Comparison of ENCODE assay signal across 17 cellular contexts in genomic region chr11:126417463-126417862, GRCh38.
DNase-seq lines count a peak whose midpoint lies in the region; ATAC-seq and TF ChIP-seq lines count a peak whose summit lies in the region.
"Had no signal": no experiment of that assay in that cellular context is flagged by ENCODE, and none has a peak within 500 bp of the region (broad histone marks: within the 10 kb centered on the region; RNA-seq: fewer than 3 reads in every experiment).

No MANE protein-coding gene starts in this region.

- WGBS in transverse colon (ENCODE audit: low coverage in 1 of 2), 2 donors, result 48 to 64% methylated on average over 2 of the region's 2 CpGs
- 100% methylated on average over 2 of the region's 2 CpGs for WGBS in mesenchymal stem cell

- BruUV-seq in Caco-2 (replicated peaks; lab: Mats Ljungman, UMichigan), result no TSS peak

- no peak overlapping the region for H2BK5ac ChIP-seq in mesenchymal stem cell (ENCODE audit: low read depth, low read length, poor library complexity, severe bottlenecking)

- DNase-seq in activated naive CD8-positive, alpha-beta T cell treated with anti-CD3 and anti-CD28 coated beads for 36 hours, result no peak
- no peak for DNase-seq in activated naive CD8-positive, alpha-beta T cell treated with anti-CD3 and anti-CD28 coated beads, Interleukin-2, amount 50 U/mL, for 24 hours
- DNase-seq in lower lobe of right lung (no peak), transverse colon (no peak), Caco-2 (no peak), mesenchymal stem cell (no peak), anterior cingulate cortex (lab: John Stamatoyannopoulos, UW) (no peak)
- DNase-seq: activated CD4-positive, alpha-beta T cell treated with anti-CD3 and anti-CD28 coated beads for 48 hours; activated naive CD4-positive, alpha-beta T cell treated with anti-CD3 and anti-CD28 coated beads, Interleukin-2, amount 50 U/mL, for 16 hours; DMS79; Kasumi-1; midbrain; NCI-H748 treated with DMSO at 0.1 percent for 48 hours; stimulated activated CD4-positive, alpha-beta T cell treated with anti-CD3 and anti-CD28 coated beads, Interleukin-2, amount 100 ng/mL, for 24 hours had no signal

- H3K36me3 ChIP-seq in lower lobe of right lung, result peaks cover 9% of the 10 kb centered on the region
- no peaks in the 10 kb centered on the region for H3K36me3 ChIP-seq in transverse colon
- no peaks in the 10 kb centered on the region for H3K36me3 ChIP-seq in Caco-2 (ENCODE audit: control insufficient read depth, insufficient read depth, low read length)
- H3K36me3 ChIP-seq in mesenchymal stem cell (ENCODE audit: control insufficient read depth in 1 of 2, insufficient read depth in 2 of 2, low read depth in 1 of 2, low read length in 2 of 2), result peaks cover 12 to 40% of the 10 kb centered on the region in 2 experiments

- H3K27ac ChIP-seq in lower lobe of right lung (peak overlapping the region; percentile 85), transverse colon (peak overlapping the region; percentile 77 to 86 (median 82)), mesenchymal stem cell (ENCODE audit: low read length, poor library complexity, severe bottlenecking) (no peak overlapping the region)

- H3K4ac ChIP-seq in mesenchymal stem cell (ENCODE audit: low read depth in 1 of 2, low read length in 2 of 2), result no peak overlapping the region

- H3K9me3 Mint-ChIP-seq in activated naive CD8-positive, alpha-beta T cell (ENCODE audit: low read depth), result no peaks in the 10 kb centered on the region
- H3K9me3 Mint-ChIP-seq in activated naive CD8-positive, alpha-beta T cell treated with anti-CD3 and anti-CD28 coated beads for 36 hours, result no peaks in the 10 kb centered on the region
- H3K9me3 Mint-ChIP-seq in activated naive CD8-positive, alpha-beta T cell treated with anti-CD3 and anti-CD28 coated beads, Interleukin-2, amount 50 U/mL, for 24 hours, result no peaks in the 10 kb centered on the region
- no peaks in the 10 kb centered on the region for H3K9me3 Mint-ChIP-seq in Caco-2 (ENCODE audit: unreplicated experiment)

- H4K8ac ChIP-seq in mesenchymal stem cell (ENCODE audit: low read length), result no peak overlapping the region

- no peak overlapping the region for H2AK5ac ChIP-seq in mesenchymal stem cell (ENCODE audit: low read length, severe bottlenecking)

- no peak overlapping the region for H2BK120ac ChIP-seq in mesenchymal stem cell (ENCODE audit: low read depth, low read length)

- in situ Hi-C loops in transverse colon (cut with MboI; ENCODE audit: low pct_ligation_motif_present in 1 of 4, low pct_unique_long_range_greater_than_20kb in 1 of 4, low sequenced_read_pairs in 3 of 4), result loop anchor here in 2 of 4 donors (10.0 to 25.0 kb wide), 2 partner anchors 103 to 105 kb away; partner anchors contain the start of gene DCPS (in 1 of the 2)

- intact Hi-C loops in lower lobe of right lung (cut with DNase I) (no loop called here), transverse colon (cut with DNase I; ENCODE audit: low total_unique reads) (no loop called here), Caco-2 (cut with micrococcal nuclease; ENCODE audit: unreplicated experiment) (no loop called here)

- H3K27me3 ChIP-seq in lower lobe of right lung (ENCODE audit: low read depth), result no peaks in the 10 kb centered on the region
- H3K27me3 ChIP-seq in transverse colon, result no peaks in the 10 kb centered on the region
- H3K27me3 ChIP-seq in Caco-2 (replicated peaks; ENCODE audit: control insufficient read depth, insufficient read depth, low read length), result no peaks in the 10 kb centered on the region
- no peaks in the 10 kb centered on the region for H3K27me3 ChIP-seq in mesenchymal stem cell (ENCODE audit: control insufficient read depth in 1 of 2, insufficient read depth in 1 of 2, low read length in 2 of 2)

- H3K14ac ChIP-seq in mesenchymal stem cell (ENCODE audit: low read length in 2 of 2), result no peak overlapping the region

- H3K9me3 ChIP-seq in lower lobe of right lung, result no peaks in the 10 kb centered on the region
- no peaks in the 10 kb centered on the region for H3K9me3 ChIP-seq in transverse colon
- no peaks in the 10 kb centered on the region for H3K9me3 ChIP-seq in Caco-2
- H3K9me3 ChIP-seq in mesenchymal stem cell (ENCODE audit: control insufficient read depth, low read length), result no peaks in the 10 kb centered on the region
- H3K9me3 ChIP-seq: BLaER1 treated with 17β-estradiol and CSF1 and Interleukin-3, amounts not matched to agents 10 nM and 100 nM had no signal

- H3K23ac ChIP-seq in mesenchymal stem cell (ENCODE audit: low read length in 2 of 2), result no peak overlapping the region

- no peak for TF ChIP-seq EP300 in transverse colon (IDR thresholded peaks at IDR 0.05; ENCODE audit: low read depth)

- H3K18ac ChIP-seq in mesenchymal stem cell (ENCODE audit: low read depth in 1 of 2, low read length in 2 of 2), result no peak overlapping the region

- H3K4me2 ChIP-seq in mesenchymal stem cell (ENCODE audit: low read length, poor library complexity, severe bottlenecking), result no peak overlapping the region

- H3K9ac ChIP-seq in mesenchymal stem cell (ENCODE audit: low read length), result no peak overlapping the region

- CTCF ChIA-PET in Caco-2 (lab: Charles Lee), result no interaction called here

- H3K27ac Mint-ChIP-seq in activated naive CD8-positive, alpha-beta T cell, result peak overlapping the region; percentile 6
- H3K27ac Mint-ChIP-seq in activated naive CD8-positive, alpha-beta T cell treated with anti-CD3 and anti-CD28 coated beads for 36 hours, result no peak overlapping the region
- no peak overlapping the region for H3K27ac Mint-ChIP-seq in activated naive CD8-positive, alpha-beta T cell treated with anti-CD3 and anti-CD28 coated beads, Interleukin-2, amount 50 U/mL, for 24 hours
- no peak overlapping the region for H3K27ac Mint-ChIP-seq in Caco-2 (ENCODE audit: unreplicated experiment)

- TF ChIP-seq POLR2A in transverse colon (IDR thresholded peaks at IDR 0.05), result no peak

- no peaks in the 10 kb centered on the region for H3K79me1 ChIP-seq in mesenchymal stem cell (replicated peaks; ENCODE audit: low read length, poor library complexity, severe bottlenecking)

- ATAC-seq in activated naive CD8-positive, alpha-beta T cell treated with anti-CD3 and anti-CD28 coated beads, Interleukin-2, amount 50 U/mL, for 24 hours, result no peak
- ATAC-seq in lower lobe of right lung, result no peak
- ATAC-seq: Panc1 had no signal

- H4K91ac ChIP-seq in mesenchymal stem cell (ENCODE audit: low read length), result no peak overlapping the region

- POLR2A ChIA-PET in Caco-2 (lab: Charles Lee), result no interaction called here

- H2AFZ ChIP-seq in mesenchymal stem cell (ENCODE audit: low read depth, low read length), result no peak overlapping the region

- H3K27me3 Mint-ChIP-seq in activated naive CD8-positive, alpha-beta T cell, result peaks cover 2% of the 10 kb centered on the region
- H3K27me3 Mint-ChIP-seq in activated naive CD8-positive, alpha-beta T cell treated with anti-CD3 and anti-CD28 coated beads for 36 hours, result peaks cover 21% of the 10 kb centered on the region
- peaks cover 8% of the 10 kb centered on the region for H3K27me3 Mint-ChIP-seq in activated naive CD8-positive, alpha-beta T cell treated with anti-CD3 and anti-CD28 coated beads, Interleukin-2, amount 50 U/mL, for 24 hours
- no peaks in the 10 kb centered on the region for H3K27me3 Mint-ChIP-seq in Caco-2 (ENCODE audit: insufficient read depth, unreplicated experiment)

- H3K4me3 Mint-ChIP-seq in activated naive CD8-positive, alpha-beta T cell, result peak overlapping the region; percentile 53
- H3K4me3 Mint-ChIP-seq in activated naive CD8-positive, alpha-beta T cell treated with anti-CD3 and anti-CD28 coated beads for 36 hours, result no peak overlapping the region
- peak overlapping the region; percentile 45 for H3K4me3 Mint-ChIP-seq in activated naive CD8-positive, alpha-beta T cell treated with anti-CD3 and anti-CD28 coated beads, Interleukin-2, amount 50 U/mL, for 24 hours
- H3K4me3 Mint-ChIP-seq in Caco-2 (ENCODE audit: unreplicated experiment), result no peak overlapping the region

- H2BK15ac ChIP-seq in mesenchymal stem cell (ENCODE audit: low read depth, poor library complexity, severe bottlenecking), result no peak overlapping the region

- H3K4me1 Mint-ChIP-seq in activated naive CD8-positive, alpha-beta T cell (ENCODE audit: low read depth), result peaks cover 12% of the 10 kb centered on the region
- peaks cover 12% of the 10 kb centered on the region for H3K4me1 Mint-ChIP-seq in activated naive CD8-positive, alpha-beta T cell treated with anti-CD3 and anti-CD28 coated beads for 36 hours
- H3K4me1 Mint-ChIP-seq in activated naive CD8-positive, alpha-beta T cell treated with anti-CD3 and anti-CD28 coated beads, Interleukin-2, amount 50 U/mL, for 24 hours, result peaks cover 19% of the 10 kb centered on the region
- H3K4me1 Mint-ChIP-seq in Caco-2 (ENCODE audit: low read depth, unreplicated experiment), result no peaks in the 10 kb centered on the region

- TF ChIP-seq CTCF in lower lobe of right lung (IDR thresholded peaks at IDR 0.05), result no peak
- TF ChIP-seq CTCF in transverse colon (IDR thresholded peaks at IDR 0.05), result no peak
- TF ChIP-seq CTCF in Caco-2 (IDR thresholded peaks at IDR 0.05; ENCODE audit: insufficient read depth in 1 of 2, low read depth in 1 of 2, low read length in 1 of 2, severe bottlenecking in 1 of 2, unreplicated experiment in 1 of 2), result no peak

- peaks cover 52% of the 10 kb centered on the region for H3K4me1 ChIP-seq in lower lobe of right lung
- peaks cover 25 to 58% (median 40%) of the 10 kb centered on the region in 4 donors for H3K4me1 ChIP-seq in transverse colon
- H3K4me1 ChIP-seq in Caco-2, result peaks cover 5% of the 10 kb centered on the region; the same call in 1 of the 2 replicates
- H3K4me1 ChIP-seq in mesenchymal stem cell (ENCODE audit: control insufficient read depth, insufficient read depth, low read depth, low read length), result no peaks in the 10 kb centered on the region

- no peaks in the 10 kb centered on the region for H3K36me3 Mint-ChIP-seq in activated naive CD8-positive, alpha-beta T cell
- peaks cover 3% of the 10 kb centered on the region for H3K36me3 Mint-ChIP-seq in activated naive CD8-positive, alpha-beta T cell treated with anti-CD3 and anti-CD28 coated beads for 36 hours
- no peaks in the 10 kb centered on the region for H3K36me3 Mint-ChIP-seq in activated naive CD8-positive, alpha-beta T cell treated with anti-CD3 and anti-CD28 coated beads, Interleukin-2, amount 50 U/mL, for 24 hours (ENCODE audit: low read depth)
- H3K36me3 Mint-ChIP-seq in Caco-2 (ENCODE audit: insufficient read depth, unreplicated experiment), result no peaks in the 10 kb centered on the region

- no peak overlapping the region for H2BK12ac ChIP-seq in mesenchymal stem cell (ENCODE audit: low read length in 2 of 2)

- H3K4me3 ChIP-seq in lower lobe of right lung (no peak overlapping the region), transverse colon (no peak overlapping the region), Caco-2 (ENCODE audit: low read depth, low read length) (no peak overlapping the region), mesenchymal stem cell (ENCODE audit: insufficient read depth in 1 of 2, low read depth in 1 of 2, low read length in 2 of 2) (no peak overlapping the region)

Comparison
In these comparisons a context has a peak if more than half of its experiments do, and no peak if none do; other contexts are left out.
1. H3K4me3 Mint-ChIP-seq: peak in activated naive CD8-positive, alpha-beta T cell (single experiment) and activated naive CD8-positive, alpha-beta T cell treated with anti-CD3 and anti-CD28 coated beads, Interleukin-2, amount 50 U/mL, for 24 hours (single experiment); none in activated naive CD8-positive, alpha-beta T cell treated with anti-CD3 and anti-CD28 coated beads for 36 hours (single experiment) and Caco-2 (single experiment).